In genomic region chr6:118895241-118895561, GRCh38 we compare ENCODE assay signal across 8 cellular contexts. TPM values are rescaled to one million over a fixed set of nuclear protein-coding genes. Genes with fewer than 3 reads are reported as not detected.
DNase-seq lines count a peak whose midpoint lies in the region; ATAC-seq and TF ChIP-seq lines count a peak whose summit lies in the region.

No MANE protein-coding gene starts in this region.

- peaks cover 0 to 2% (median 0%) of the 10 kb centered on the region in 7 donors for H3K9me3 Mint-ChIP-seq in CD4-positive, CD25-positive, alpha-beta regulatory T cell
- H3K9me3 Mint-ChIP-seq in dendritic cell treated with granulocyte-macrophage colony-stimulating factor and Interleukin-4, amounts not matched to agents 40 ng/mL and 50 ng/mL, for 4 days = no peaks in the 10 kb centered on the region
- no peaks in the 10 kb centered on the region for H3K9me3 Mint-ChIP-seq in nephron progenitor cell

- peaks cover 35 to 76% (median 61%) of the 10 kb centered on the region in 4 donors for H3K4me1 Mint-ChIP-seq in CD4-positive, CD25-positive, alpha-beta regulatory T cell
- peaks cover 39% of the 10 kb centered on the region for H3K4me1 Mint-ChIP-seq in dendritic cell treated with granulocyte-macrophage colony-stimulating factor and Interleukin-4, amounts not matched to agents 40 ng/mL and 50 ng/mL, for 4 days (ENCODE audit: low read depth)
- peaks cover 53% of the 10 kb centered on the region for H3K4me1 Mint-ChIP-seq in nephron progenitor cell

- no peak for DNase-seq in CD4-positive, CD25-positive, alpha-beta regulatory T cell
- no peak for DNase-seq in nephron progenitor cell
- DNase-seq in NCI-H1092 treated with DMSO at 0.1 percent for 48 hours (lab: John Stamatoyannopoulos, UW) = no peak
- DNase-seq in HuH-7.5 (ENCODE audit: low spot score) = no peak
- DNase-seq in cerebellum (ENCODE audit: low spot score) = no peak
- DNase-seq in NCI-H1694 treated with DMSO at 0.1 percent for 48 hours (lab: John Stamatoyannopoulos, UW) = no peak

- H3K4me2 ChIP-seq in Loucy (ENCODE audit: low read depth, low read length, poor library complexity, severe bottlenecking) = peak overlapping the region; percentile 88

- TF ChIP-seq CTCF in Loucy (conservative IDR thresholded peaks at IDR 0.05; ENCODE audit: low read length) (no peak), nephron progenitor cell (IDR thresholded peaks at IDR 0.05) (no peak)

- H3K36me3 Mint-ChIP-seq in CD4-positive, CD25-positive, alpha-beta regulatory T cell = peaks cover 14% of the 10 kb centered on the region
- H3K36me3 Mint-ChIP-seq in dendritic cell treated with granulocyte-macrophage colony-stimulating factor and Interleukin-4, amounts not matched to agents 40 ng/mL and 50 ng/mL, for 4 days (ENCODE audit: low read depth) = peaks cover 30% of the 10 kb centered on the region
- H3K36me3 Mint-ChIP-seq in nephron progenitor cell (ENCODE audit: low read depth) = peaks cover 21% of the 10 kb centered on the region

- peaks cover 2% of the 10 kb centered on the region for H3K36me3 ChIP-seq in CD4-positive, CD25-positive, alpha-beta regulatory T cell (ENCODE audit: control insufficient read depth, insufficient read depth, low read length)
- H3K36me3 ChIP-seq in Loucy (ENCODE audit: insufficient read depth, low read length) = no peaks in the 10 kb centered on the region

- H2AFZ ChIP-seq in Loucy (ENCODE audit: low read length) = no peak overlapping the region

- H3K9ac ChIP-seq in Loucy (ENCODE audit: low read depth, low read length, poor library complexity, severe bottlenecking) = peak overlapping the region; percentile 98

- peak overlapping the region; percentile 91 for H3K27ac ChIP-seq in CD4-positive, CD25-positive, alpha-beta regulatory T cell (ENCODE audit: insufficient read depth, low read length, poor library complexity, severe bottlenecking)

- peak overlapping the region; percentile 97 for H3K4me3 ChIP-seq in CD4-positive, CD25-positive, alpha-beta regulatory T cell (ENCODE audit: low read depth, low read length)
- peak overlapping the region; percentile 99 for H3K4me3 ChIP-seq in Loucy (ENCODE audit: low read length, poor library complexity, severe bottlenecking)

- intact Hi-C loops in dendritic cell treated with granulocyte-macrophage colony-stimulating factor and Interleukin-4, amounts not matched to agents 40 ng/mL and 50 ng/mL, for 4 days (cut with micrococcal nuclease) = no loop called here

- H3K4me3 Mint-ChIP-seq in CD4-positive, CD25-positive, alpha-beta regulatory T cell = peak overlapping the region; percentile 87 to 91 (median 87)
- peak overlapping the region; percentile 75 for H3K4me3 Mint-ChIP-seq in dendritic cell treated with granulocyte-macrophage colony-stimulating factor and Interleukin-4, amounts not matched to agents 40 ng/mL and 50 ng/mL, for 4 days
- H3K4me3 Mint-ChIP-seq in nephron progenitor cell = peak overlapping the region; percentile 90

- no peak for ATAC-seq in CD4-positive, CD25-positive, alpha-beta regulatory T cell (ENCODE audit: low read depth in 2 of 2)

- no peaks in the 10 kb centered on the region for H3K9me2 ChIP-seq in Loucy (replicated peaks; ENCODE audit: low read depth, low read length)

- H3K27me3 ChIP-seq in CD4-positive, CD25-positive, alpha-beta regulatory T cell (ENCODE audit: control insufficient read depth, insufficient read depth, low read length) = no peaks in the 10 kb centered on the region
- peaks cover 6% of the 10 kb centered on the region for H3K27me3 ChIP-seq in Loucy (ENCODE audit: insufficient read depth, low read length, poor library complexity, severe bottlenecking)

- peaks cover 49% of the 10 kb centered on the region for H4K20me1 ChIP-seq in Loucy (ENCODE audit: insufficient read depth, low read length, poor library complexity, severe bottlenecking)

- H3K4me1 ChIP-seq in CD4-positive, CD25-positive, alpha-beta regulatory T cell (ENCODE audit: control insufficient read depth, insufficient read depth, low read length, poor library complexity, severe bottlenecking) = peaks cover 79% of the 10 kb centered on the region
- peaks cover 64% of the 10 kb centered on the region for H3K4me1 ChIP-seq in Loucy (ENCODE audit: insufficient read depth, low read length, poor library complexity, severe bottlenecking)

- H3K9me3 ChIP-seq in CD4-positive, CD25-positive, alpha-beta regulatory T cell (ENCODE audit: control insufficient read depth in 2 of 2, low read length in 2 of 2) = no peaks in the 10 kb centered on the region
- H3K9me3 ChIP-seq in Loucy (ENCODE audit: insufficient read depth, low read depth, low read length) = no peaks in the 10 kb centered on the region

- peaks cover 87% of the 10 kb centered on the region for H3K79me2 ChIP-seq in Loucy (ENCODE audit: insufficient read depth, low read length)

- H3F3A ChIP-seq in Loucy (ENCODE audit: low read depth) = peaks cover 11% of the 10 kb centered on the region; the same call in 1 of the 2 replicates

- peak overlapping the region in 2 of 3 donors; percentile 31 to 86 for H3K27ac Mint-ChIP-seq in CD4-positive, CD25-positive, alpha-beta regulatory T cell
- peak overlapping the region; percentile 96 for H3K27ac Mint-ChIP-seq in dendritic cell treated with granulocyte-macrophage colony-stimulating factor and Interleukin-4, amounts not matched to agents 40 ng/mL and 50 ng/mL, for 4 days
- H3K27ac Mint-ChIP-seq in nephron progenitor cell = peak overlapping the region; percentile 85

- peaks cover 12% of the 10 kb centered on the region for H3K27me3 Mint-ChIP-seq in CD4-positive, CD25-positive, alpha-beta regulatory T cell
- H3K27me3 Mint-ChIP-seq in dendritic cell treated with granulocyte-macrophage colony-stimulating factor and Interleukin-4, amounts not matched to agents 40 ng/mL and 50 ng/mL, for 4 days = no peaks in the 10 kb centered on the region
- H3K27me3 Mint-ChIP-seq in nephron progenitor cell (ENCODE audit: low read depth, poor library complexity) = peaks cover 10% of the 10 kb centered on the region

RNA-seq across cellular contexts. Expression of gene ASF1A, which starts 1.2 kb away (rescaled TPM):
- total RNA-seq in CD4-positive, CD25-positive, alpha-beta regulatory T cell = 30.2 TPM
- 10 to 100 TPM; 69.7 to 81.8 (median 71.8) TPM for polyA plus RNA-seq in CD4-positive, CD25-positive, alpha-beta regulatory T cell
- total RNA-seq in cerebellum = 31.0 TPM

RNA-seq across cellular contexts. Expression of gene MCM9, which starts 39.8 kb away (rescaled TPM):
- 57.3 TPM for total RNA-seq in CD4-positive, CD25-positive, alpha-beta regulatory T cell
- 10 to 100 TPM; 18.5 to 24.2 (median 20.5) TPM for polyA plus RNA-seq in CD4-positive, CD25-positive, alpha-beta regulatory T cell
- 14.2 TPM for total RNA-seq in cerebellum
